ENCODE assay signal across 1 cellular context in the genomic region with DNA sequence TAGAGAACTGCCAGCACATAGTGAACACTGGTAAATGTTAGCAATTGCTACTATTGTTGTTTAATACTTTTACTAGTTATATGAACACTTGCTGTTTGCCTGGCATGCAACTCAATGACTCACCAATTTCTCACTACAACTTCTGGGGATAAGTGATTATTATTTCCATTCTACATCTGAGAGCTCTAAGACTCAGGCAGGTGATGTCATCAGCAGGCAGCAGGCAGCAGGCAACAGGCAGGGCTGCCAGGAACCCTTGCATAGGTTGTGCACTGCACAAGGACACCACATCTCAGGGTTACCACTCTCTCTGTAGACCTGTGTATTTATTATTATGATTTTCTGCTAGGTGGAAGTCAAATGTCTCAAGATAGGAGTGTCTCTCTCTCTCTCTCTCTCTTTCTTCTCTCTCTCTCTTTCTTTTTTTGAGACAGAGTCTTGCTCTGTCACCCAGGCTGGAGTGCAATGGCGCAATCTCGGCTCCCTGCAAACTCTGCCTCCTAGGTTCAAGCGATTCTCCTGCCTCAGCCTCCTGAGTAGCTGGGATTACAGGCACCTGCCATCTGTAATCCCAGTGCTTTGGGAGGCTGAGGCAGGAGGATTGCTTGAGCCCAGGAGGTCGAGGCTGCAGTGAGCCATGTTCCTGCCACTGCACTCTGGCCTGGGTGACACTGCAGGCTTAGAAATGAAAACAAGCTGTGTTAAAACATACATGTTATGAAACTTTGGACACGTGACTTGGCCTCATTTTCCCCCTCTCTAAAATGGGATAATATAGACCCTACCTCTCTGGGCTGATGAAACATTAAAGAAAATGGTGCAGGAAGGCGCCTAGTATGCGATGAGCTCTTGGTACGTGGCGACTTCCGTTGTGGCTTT.
TF ChIP-seq lines count a peak whose summit lies in the region.

No MANE protein-coding gene starts in this region.

TF ChIP-seq in SK-N-SH, 30 proteins besides CTCF, POLR2A, EP300 and RAD21 (continued from another document):
- TF ChIP-seq USF1 (IDR thresholded peaks at IDR 0.05; ENCODE audit: borderline replicate concordance, low read depth) (no peak), TCF12 (IDR thresholded peaks at IDR 0.05) (no peak), POLR2AphosphoS5 (IDR thresholded peaks at IDR 0.05; ENCODE audit: low read depth, low read length) (no peak), FOSL2 (IDR thresholded peaks at IDR 0.05; ENCODE audit: borderline replicate concordance, low read depth) (peak; percentile 58; the same call in 1 of the 2 replicates), NFIC (IDR thresholded peaks at IDR 0.05; ENCODE audit: borderline replicate concordance) (no peak)
